Comparison of ENCODE assay signal across 1 cellular context in genomic region chr11:24155792-24156191, GRCh38.
TF ChIP-seq lines count a peak whose summit lies in the region.

No MANE protein-coding gene starts in this region.

TF ChIP-seq in GM12878, 131 proteins besides CTCF, POLR2A, EP300 and RAD21 (continued from another document):
- TF ChIP-seq ZBTB4 (CRISPR knock-in tag; IDR thresholded peaks at IDR 0.05), result no peak
